Comparison of ENCODE assay signal across 27 cellular contexts in the genomic region with DNA sequence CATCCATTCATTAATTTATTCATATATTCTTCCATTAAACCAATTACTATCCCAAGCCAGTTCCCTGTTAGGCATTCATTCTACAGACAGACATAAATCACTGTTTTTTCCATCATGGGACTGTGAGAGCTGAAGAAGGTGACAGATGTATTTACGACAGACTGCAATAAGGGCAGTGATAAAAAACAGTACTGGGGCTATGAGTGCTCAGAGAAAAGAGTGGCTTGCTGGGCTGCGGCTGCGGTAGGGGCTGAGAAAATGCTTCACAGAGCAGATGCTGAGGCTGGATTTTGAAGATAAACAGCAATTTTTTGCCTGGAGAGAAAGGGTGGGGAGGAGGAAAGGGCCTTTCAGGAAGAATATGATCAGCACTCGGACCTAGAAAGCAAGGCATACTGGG.
"Had no signal": no experiment of that assay in that cellular context is flagged by ENCODE, and none has a peak within 500 bp of the region (broad histone marks: within the 10 kb centered on the region; RNA-seq: fewer than 3 reads in every experiment).

No MANE protein-coding gene starts in this region.

- H3K36me3 Mint-ChIP-seq: activated CD8-positive, alpha-beta memory T cell treated with anti-CD3 and anti-CD28 coated beads, Interleukin-2, amount 10 ng/mL, durations not matched to agents 7 days and 5 days; activated naive CD8-positive, alpha-beta T cell had no signal

- H3K4me3 ChIP-seq: SJCRH30 had no signal

- H3K27me3 Mint-ChIP-seq: activated B cell treated with CpG ODN at 0.5 μM for 24 hours; activated CD4-positive, alpha-beta T cell treated with anti-CD3 and anti-CD28 coated beads, Interleukin-2, amount 10 ng/mL, durations not matched to agents 24 days and 14 days; activated CD8-positive, alpha-beta memory T cell treated with anti-CD3 and anti-CD28 coated beads, Interleukin-2, amount 10 ng/mL, durations not matched to agents 7 days and 5 days; T-helper 17 cell had no signal

- ATAC-seq: activated CD8-positive, alpha-beta memory T cell treated with anti-CD3 and anti-CD28 coated beads, Interleukin-2, amount 10 ng/mL, durations not matched to agents 7 days and 5 days; activated T-helper 17 cell treated with anti-CD3 and anti-CD28 coated beads, Interleukin-2, amount 50 U/mL, for 72 hours; Panc1; T-helper 17 cell had no signal

- H3K27me3 ChIP-seq: brain microvascular endothelial cell, SJCRH30 had no signal

- H3K36me3 ChIP-seq: brain microvascular endothelial cell, SJCRH30 had no signal

- H3K4me1 Mint-ChIP-seq: activated B cell treated with CpG ODN at 0.5 μM for 24 hours; activated CD4-positive, alpha-beta T cell treated with anti-CD3 and anti-CD28 coated beads, Interleukin-2, amount 10 ng/mL, durations not matched to agents 24 days and 14 days; activated CD8-positive, alpha-beta memory T cell treated with anti-CD3 and anti-CD28 coated beads, Interleukin-2, amount 10 ng/mL, durations not matched to agents 7 days and 5 days; activated T-helper 17 cell treated with anti-CD3 and anti-CD28 coated beads, Interleukin-2, amount 50 U/mL, for 72 hours; T-helper 17 cell had no signal

- DNase-seq: activated B cell treated with CpG ODN at 0.5 μM for 24 hours; activated CD4-positive, alpha-beta T cell treated with anti-CD3 and anti-CD28 coated beads for 1 hour; activated CD4-positive, alpha-beta T cell treated with anti-CD3 and anti-CD28 coated beads, Interleukin-2, amount 10 ng/mL, durations not matched to agents 24 days and 14 days; activated CD4-positive, alpha-beta T cell treated with anti-CD3 and anti-CD28 coated beads, Interleukin-2, amount 50 U/mL, for 48 hours; activated CD8-positive, alpha-beta memory T cell treated with anti-CD3 and anti-CD28 coated beads, Interleukin-2, amount 10 ng/mL, durations not matched to agents 7 days and 5 days; activated gamma-delta T cell; activated naive CD4-positive, alpha-beta T cell treated with anti-CD3 and anti-CD28 coated beads for 36 hours; activated T-cell treated with anti-CD3 and anti-CD28 coated beads, Interleukin-2, amount 50 U/mL, for 48 hours; amygdala; brain microvascular endothelial cell; cerebellar nuclear complex; Kasumi-1; KBM-7; NCI-H1048; NCI-H1930; NCI-H345; NCI-H510A; NCI-H526 treated with DMSO at 0.1 percent for 48 hours; NCI-H82; Right ventricle myocardium superior; SJCRH30; T-helper 17 cell; T-helper 9 cell had no signal

- H3K4me1 ChIP-seq: SJCRH30 had no signal

- H3K27ac Mint-ChIP-seq: activated B cell treated with CpG ODN at 0.5 μM for 24 hours; activated CD4-positive, alpha-beta T cell treated with anti-CD3 and anti-CD28 coated beads, Interleukin-2, amount 10 ng/mL, durations not matched to agents 24 days and 14 days; activated CD8-positive, alpha-beta memory T cell treated with anti-CD3 and anti-CD28 coated beads, Interleukin-2, amount 10 ng/mL, durations not matched to agents 7 days and 5 days; activated naive CD4-positive, alpha-beta T cell treated with anti-CD3 and anti-CD28 coated beads for 36 hours; activated naive CD8-positive, alpha-beta T cell; activated T-helper 17 cell treated with anti-CD3 and anti-CD28 coated beads, Interleukin-2, amount 50 U/mL, for 72 hours; T-helper 17 cell had no signal

- H3K9me3 ChIP-seq: SJCRH30 had no signal

- H3K27ac ChIP-seq: brain microvascular endothelial cell, RWPE1, SJCRH30 had no signal

- H3K9me3 Mint-ChIP-seq: activated B cell treated with CpG ODN at 0.5 μM for 24 hours; activated naive CD4-positive, alpha-beta T cell treated with anti-CD3 and anti-CD28 coated beads for 36 hours had no signal

- H3K4me3 Mint-ChIP-seq: activated B cell treated with CpG ODN at 0.5 μM for 24 hours; activated CD4-positive, alpha-beta T cell treated with anti-CD3 and anti-CD28 coated beads, Interleukin-2, amount 10 ng/mL, durations not matched to agents 24 days and 14 days; activated CD8-positive, alpha-beta memory T cell treated with anti-CD3 and anti-CD28 coated beads, Interleukin-2, amount 10 ng/mL, durations not matched to agents 7 days and 5 days; activated naive CD4-positive, alpha-beta T cell treated with anti-CD3 and anti-CD28 coated beads for 36 hours; activated naive CD8-positive, alpha-beta T cell; activated T-helper 17 cell treated with anti-CD3 and anti-CD28 coated beads, Interleukin-2, amount 50 U/mL, for 72 hours; T-helper 17 cell had no signal
